In the genomic region with DNA sequence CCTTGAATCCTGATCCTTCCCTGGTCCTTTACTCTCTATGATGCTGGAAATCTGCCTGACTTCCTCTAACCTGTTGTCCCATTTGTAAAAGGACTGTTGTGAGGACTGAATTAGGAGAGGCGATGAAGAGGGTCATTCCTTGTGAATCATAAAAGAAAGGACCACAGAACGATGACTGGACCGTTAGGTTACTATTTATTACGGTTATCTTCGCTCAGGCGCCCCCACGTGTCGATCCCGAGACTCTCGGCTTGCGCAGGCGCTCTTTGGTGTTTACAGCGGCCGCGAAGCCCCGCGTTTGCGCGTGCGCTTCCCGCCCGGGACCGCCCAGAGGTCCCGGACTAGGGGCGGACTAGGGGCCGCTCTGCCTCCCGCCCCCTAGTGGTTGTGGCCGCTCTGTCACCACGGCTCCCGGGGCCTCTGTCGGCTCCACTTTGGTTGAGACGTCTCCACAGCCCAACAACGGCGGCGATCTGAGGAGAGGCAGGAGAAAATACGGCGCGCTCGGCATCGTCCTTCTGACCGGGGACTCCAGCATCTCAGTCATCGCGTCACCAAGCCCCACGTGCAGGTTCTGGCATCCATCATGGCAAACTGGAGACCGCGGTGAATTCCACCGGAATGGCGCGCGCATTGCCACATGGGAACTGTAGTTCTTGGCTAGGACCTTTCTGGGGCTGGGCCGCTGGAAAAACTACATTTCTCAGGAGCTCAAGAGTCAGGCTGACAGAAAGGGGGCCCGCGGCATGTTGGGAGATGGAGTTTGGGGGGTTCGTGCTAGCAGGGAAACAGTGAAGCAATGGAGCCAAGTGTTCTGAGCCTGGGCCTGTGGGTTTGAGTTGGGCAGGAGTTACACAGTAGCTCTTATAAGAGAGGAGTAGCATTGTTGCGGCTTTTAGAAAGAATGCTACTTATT, we compare ENCODE assay signal across 8 cellular contexts. TPM values are rescaled to one million over a fixed set of nuclear protein-coding genes. Genes with fewer than 3 reads are reported as not detected.
DNase-seq lines count a peak whose midpoint lies in the region; ATAC-seq, FAIRE-seq and TF ChIP-seq lines count a peak whose summit lies in the region.

Gene STARD10 (minus strand): TSS at position 596 of the 916 bp plus-strand sequence. CDS start 12,866 bp downstream, outside the sequence.

- H2BK15ac ChIP-seq in H1 (ENCODE audit: low read length): peak within 1 kb of the TSS; percentile 62

- no peak within 1 kb of the TSS for H2BK20ac ChIP-seq in H1 (ENCODE audit: low read length)

- H3K18ac ChIP-seq in H1 (ENCODE audit: extremely low read depth, low read length): peak within 1 kb of the TSS; percentile 79

- intact Hi-C loops in Caco-2 (cut with micrococcal nuclease; ENCODE audit: unreplicated experiment): loop anchor here (1.0 kb wide), 6 partner anchors 7 to 68 kb away; partner anchors contain the start of gene ARAP1

- H3K9me3 ChIP-seq in Caco-2 (no peaks in the 10 kb centered on the region), H1 (ENCODE audit: insufficient read depth in 2 of 2, low read depth in 1 of 2, low read length in 1 of 2) (no peaks in the 10 kb centered on the region)

- H3K27ac Mint-ChIP-seq in Caco-2 (ENCODE audit: unreplicated experiment): peak within 1 kb of the TSS; percentile 91
- H3K27ac Mint-ChIP-seq in memory B cell: peak within 1 kb of the TSS; percentile 99

- peak; percentile 80 for FAIRE-seq in HTR-8/SVneo (lab: Jason Lieb, UNC)
- peak; percentile 73 for FAIRE-seq in H1 (lab: Jason Lieb, UNC)

- ATAC-seq in GM21360 (IDR thresholded peaks at IDR 0.05; ENCODE audit: unreplicated experiment) (peak; percentile 89), memory B cell (ENCODE audit: low read depth) (peak; percentile 86)

- peak within 1 kb of the TSS; percentile 98; the same call in 1 of the 2 replicates for H2AFZ ChIP-seq in H1 (ENCODE audit: low read length)

- TSS peak; percentile 91 for BruUV-seq in Caco-2 (replicated peaks; lab: Mats Ljungman, UMichigan)

- H3K23me2 ChIP-seq in H1 (ENCODE audit: low read depth, low read length): no peaks in the 10 kb centered on the region

- H3K4me1 Mint-ChIP-seq in Caco-2 (ENCODE audit: low read depth, unreplicated experiment) (peaks cover 21% of the 10 kb centered on the region), memory B cell (peaks cover 22% of the 10 kb centered on the region)

- peak within 1 kb of the TSS; percentile 74; the same call in 1 of the 2 replicates for H3K27ac ChIP-seq in H1 (ENCODE audit: low read depth, low read length)

- no peak within 1 kb of the TSS for H3K4ac ChIP-seq in H1 (replicated peaks; ENCODE audit: insufficient read length, low read depth, low read length)

- 3% methylated on average over 43 of the region's 55 CpGs; no CpG with 5 or more reads in 1 of the 2 experiments for WGBS in H1 (ENCODE audit: extremely low coverage in 1 of 2, insufficient coverage in 1 of 2, insufficient read length in 1 of 2, insufficient replicate concordance in 2 of 2, low coverage in 1 of 2, low lambda C conversion rate in 2 of 2, missing lambda C conversion rate in 1 of 2), 2 experiments

- H4K8ac ChIP-seq in H1 (ENCODE audit: extremely low read depth, insufficient read depth, low read length): peak within 1 kb of the TSS; percentile 91; the same call in 1 of the 2 replicates

- H3K79me2 ChIP-seq in H1 (ENCODE audit: control insufficient read depth in 1 of 2, insufficient read depth in 2 of 2, low read length in 2 of 2): no peaks in the 10 kb centered on the region

- H2BK5ac ChIP-seq in H1 (ENCODE audit: low read depth, low read length): peak within 1 kb of the TSS; percentile 89; the same call in 1 of the 2 replicates

- H4K91ac ChIP-seq in H1 (replicated peaks; ENCODE audit: insufficient read length, low read length): peak within 1 kb of the TSS; percentile 46

- no peak for TF ChIP-seq EP300 in H1 (IDR thresholded peaks at IDR 0.05; ENCODE audit: borderline replicate concordance in 1 of 2, low read depth in 2 of 2, low read length in 2 of 2)

- H3K27me3 ChIP-seq in Caco-2 (replicated peaks; ENCODE audit: control insufficient read depth, insufficient read depth, low read length): no peaks in the 10 kb centered on the region
- no peaks in the 10 kb centered on the region for H3K27me3 ChIP-seq in H1 (replicated peaks in 1 of 4; ENCODE audit: control insufficient read depth in 3 of 4, extremely low read depth in 1 of 4, insufficient read depth in 3 of 4, low read length in 3 of 4)

- no peak within 1 kb of the TSS for H2BK120ac ChIP-seq in H1 (replicated peaks; ENCODE audit: low read depth, low read length)

- no peak within 1 kb of the TSS for H2AK5ac ChIP-seq in H1 (ENCODE audit: low read depth, low read length)

- peak within 1 kb of the TSS; percentile 88 for H4K5ac ChIP-seq in H1 (ENCODE audit: insufficient read length, low read depth, low read length)

- TF ChIP-seq CTCF in Caco-2 (IDR thresholded peaks at IDR 0.05; ENCODE audit: insufficient read depth in 1 of 2, low read depth in 1 of 2, low read length in 1 of 2, severe bottlenecking in 1 of 2, unreplicated experiment in 1 of 2) (peak; percentile 99 to 100), H1 (IDR thresholded peaks at IDR 0.05; ENCODE audit: control extremely low read depth in 1 of 3, insufficient read depth in 1 of 3, low read depth in 1 of 3, low read length in 3 of 3) (peak; percentile 66 to 84 (median 76))

- H3K36me3 ChIP-seq in Caco-2 (ENCODE audit: control insufficient read depth, insufficient read depth, low read length) (no peaks in the 10 kb centered on the region), H1 (ENCODE audit: control insufficient read depth in 2 of 4, insufficient read depth in 4 of 4, low read length in 3 of 4) (no peaks in the 10 kb centered on the region)

- CTCF ChIA-PET in Caco-2 (lab: Charles Lee) (interaction anchor here (0.6 to 4.0 kb wide), 35 partner anchors 7 to 451 kb away, joined by 3 to 74 read pairs (median 4); partner anchors contain the start of gene ARAP1), H1 (lab: Charles Lee; ENCODE audit: partially characterized antibody) (interaction anchor here (0.5 to 4.8 kb wide), 48 partner anchors 7 to 443 kb away, joined by 3 to 105 read pairs (median 5); partner anchors contain the start of gene ARAP1)

- DNase-seq in Caco-2 (peak; percentile 97 to 99), HTR-8/SVneo (ENCODE audit: insufficient read length, low spot score) (peak; percentile 98), NOMO-1 treated with DMSO at 0.1 percent for 48 hours (lab: John Stamatoyannopoulos, UW; ENCODE audit: unreplicated experiment) (peak; percentile 91), H1 (ENCODE audit: low read depth in 1 of 2, low spot score in 2 of 2) (peak; percentile 83 to 93), memory B cell (ENCODE audit: low spot score in 2 of 2) (peak; percentile 94 to 95)
- peak; percentile 81 to 91 (median 84) for DNase-seq in activated CD8-positive, alpha-beta memory T cell treated with anti-CD3 and anti-CD28 coated beads for 48 hours (ENCODE audit: low read depth in 2 of 3, low spot score in 2 of 3)
- DNase-seq in stimulated activated CD8-positive, alpha-beta memory T cell treated with anti-CD3 and anti-CD28 coated beads, Interleukin-12 subunit alpha, Interleukin-12 subunit beta, amount 100 ng/mL, for 4 hours (ENCODE audit: low read depth): peak; percentile 90

- H3K4me3 ChIP-seq in Caco-2 (ENCODE audit: low read depth, low read length) (peak within 1 kb of the TSS; percentile 66), H1 (ENCODE audit: extremely low read depth in 1 of 4, insufficient read depth in 2 of 4, low read depth in 3 of 4, low read length in 4 of 4) (peak within 1 kb of the TSS; percentile 46 to 93 (median 88))

- H3K14ac ChIP-seq in H1 (ENCODE audit: insufficient read length): no peak within 1 kb of the TSS

- peak within 1 kb of the TSS; percentile 53 to 76 (median 64) for H3K9ac ChIP-seq in H1 (replicated peaks in 1 of 4; ENCODE audit: extremely low read depth in 1 of 4, low read depth in 3 of 4, low read length in 3 of 4)

- H3K27me3 Mint-ChIP-seq in Caco-2 (ENCODE audit: insufficient read depth, unreplicated experiment) (no peaks in the 10 kb centered on the region), memory B cell (no peaks in the 10 kb centered on the region)

- peak within 1 kb of the TSS; percentile 7 to 63 for H3K4me2 ChIP-seq in H1 (ENCODE audit: insufficient read depth in 1 of 2, low read depth in 2 of 2, low read length in 2 of 2)

- TF ChIP-seq RAD21 in H1 (IDR thresholded peaks at IDR 0.05 in 1 of 2, conservative IDR thresholded peaks at IDR 0.05 in 1 of 2; ENCODE audit: low read depth in 2 of 2, low read length in 2 of 2): peak; percentile 51 to 60; a peak in 3 of 4 replicates

- POLR2A ChIA-PET in Caco-2 (lab: Charles Lee) (interaction anchor here (0.6 to 1.8 kb wide), 7 partner anchors 8 to 359 kb away, joined by 3 to 11 read pairs (median 4); partner anchors contain the start of gene ARAP1), H1 (lab: Charles Lee; ENCODE audit: partially characterized antibody) (interaction anchor here (0.7 to 2.1 kb wide), 10 partner anchors 11 to 69 kb away, joined by 3 to 8 read pairs (median 4); no protein-coding TSS in a partner anchor)

- H3K4me3 Mint-ChIP-seq in Caco-2 (ENCODE audit: unreplicated experiment) (peak within 1 kb of the TSS; percentile 82), memory B cell (peak within 1 kb of the TSS; percentile 93)

- no peaks in the 10 kb centered on the region for H3K79me1 ChIP-seq in H1 (ENCODE audit: low read depth, low read length)

- no peaks in the 10 kb centered on the region for H4K20me1 ChIP-seq in H1 (replicated peaks in 1 of 2; ENCODE audit: control insufficient read depth in 1 of 2, insufficient read depth in 2 of 2, low read length in 2 of 2)

- H3K23ac ChIP-seq in H1 (ENCODE audit: insufficient read length): no peak within 1 kb of the TSS

- no peak within 1 kb of the TSS; the same call in 1 of the 2 replicates for H2BK12ac ChIP-seq in H1 (ENCODE audit: low read depth, low read length)

- H3K9me3 Mint-ChIP-seq in Caco-2 (ENCODE audit: unreplicated experiment): no peaks in the 10 kb centered on the region
- H3K9me3 Mint-ChIP-seq in memory B cell: no peaks in the 10 kb centered on the region

- peak in 1 of 2 experiments; percentile 60; a peak in 2 of 3 replicates for TF ChIP-seq POLR2A in H1 (IDR thresholded peaks at IDR 0.05; ENCODE audit: control extremely low read depth in 1 of 2, low read depth in 2 of 2, low read length in 2 of 2)

- H3K36me3 Mint-ChIP-seq in Caco-2 (ENCODE audit: insufficient read depth, unreplicated experiment): peaks cover 4% of the 10 kb centered on the region
- H3K36me3 Mint-ChIP-seq in memory B cell: no peaks in the 10 kb centered on the region

- H3K56ac ChIP-seq in H1 (replicated peaks; ENCODE audit: insufficient read length, low read depth, low read length): peak within 1 kb of the TSS; percentile 71

- peaks cover 26% of the 10 kb centered on the region for H3K4me1 ChIP-seq in Caco-2
- peaks cover 0 to 13% (median 7%) of the 10 kb centered on the region in 4 experiments; a peak in 4 of 7 replicates for H3K4me1 ChIP-seq in H1 (replicated peaks in 1 of 4; ENCODE audit: control insufficient read depth in 3 of 4, insufficient read depth in 4 of 4, low read length in 3 of 4)

RNA-seq across cellular contexts. Expression of gene STARD10, which starts in this region (rescaled TPM):
- total RNA-seq in Caco-2 (2022): 492 and 501 TPM in 2 replicates
- total RNA-seq in H1 (2021; fragmentation: NEBNext Ultra II Directional; extraction: Animal tissue kit (Norgen Biotek cat#: 25700)): 23.7 and 25.3 TPM in 2 replicates
- 35.7 and 57.1 TPM in 2 replicates for polyA plus RNA-seq in H1 (2011; rRNA removed)
- 41.5 TPM for polyA plus RNA-seq in H1 (2011; cell fraction: cytosol; rRNA removed)
- 74.6 TPM for polyA plus RNA-seq in H1 (2011; cell fraction: nucleus; rRNA removed)
- polyA plus RNA-seq in H1 (2012, experiment 1 of 2): 26.5 to 39.2 TPM (median 33.0 TPM) in 4 replicates
- polyA plus RNA-seq in H1 (2012, experiment 2 of 2): 26.5 TPM
- 16.4 TPM for polyA plus RNA-seq in H1 (2013, experiment 1 of 2)
- 14.7 TPM for polyA plus RNA-seq in H1 (2013, experiment 2 of 2)
- 31.9 and 36.2 TPM in 2 replicates for polyA minus RNA-seq in H1 (2011; rRNA and poly(A)+ RNA removed)
- polyA minus RNA-seq in H1 (2011; cell fraction: cytosol; rRNA and poly(A)+ RNA removed): 19.2 TPM
- polyA minus RNA-seq in H1 (2011; cell fraction: nucleus; rRNA and poly(A)+ RNA removed): 19.1 TPM

Comparison
In these comparisons a context has a peak if more than half of its experiments do, and no peak if none do; other contexts are left out.
1. Peak in every context shown above with its lines: DNase-seq, ATAC-seq, H3K4me3 ChIP-seq and H3K27ac ChIP-seq.
2. RNA of gene STARD10 (total RNA-seq): 492 to 501 TPM in Caco-2; 23.7 to 25.3 TPM in H1; every median in the first group is over 10 times any median in the second.